In the genomic region with DNA sequence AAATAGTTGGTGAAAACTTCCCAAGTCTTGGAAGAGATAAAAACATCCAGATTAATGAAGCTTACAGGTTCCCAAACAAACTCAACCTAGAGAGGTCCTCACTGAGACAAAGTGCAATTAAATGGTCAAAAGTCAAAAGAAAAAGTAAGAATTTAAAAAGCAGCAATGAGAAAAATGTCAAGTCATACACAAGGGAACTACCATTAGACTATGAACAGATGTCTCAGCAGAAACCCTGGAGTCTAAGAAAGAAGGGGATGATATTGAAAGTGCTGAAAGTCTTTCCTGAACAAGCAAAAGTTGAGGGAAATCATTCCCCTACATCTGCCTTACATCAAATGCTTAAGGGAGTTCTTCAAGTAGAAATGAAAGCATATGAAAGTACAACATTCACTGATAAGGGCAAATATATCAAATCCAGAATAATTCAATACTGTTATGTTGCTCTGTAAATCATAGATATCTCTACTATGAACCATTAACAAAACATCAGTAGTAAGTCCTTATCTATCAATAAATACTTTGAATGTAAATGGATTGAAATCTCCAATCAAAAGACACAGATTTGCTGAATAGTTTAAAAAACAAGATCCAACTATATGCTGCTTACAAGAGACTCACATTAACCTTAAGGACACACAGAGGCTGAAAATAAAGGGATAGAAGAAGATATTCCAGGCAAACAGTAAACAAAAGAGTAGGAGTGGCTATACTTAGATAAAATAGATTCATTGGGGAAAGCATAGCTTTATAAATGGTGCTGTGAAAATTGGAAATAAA, we compare ENCODE assay signal across 8 cellular contexts.
"Had no signal": no experiment of that assay in that cellular context is flagged by ENCODE, and none has a peak within 500 bp of the region (broad histone marks: within the 10 kb centered on the region; RNA-seq: fewer than 3 reads in every experiment).

No MANE protein-coding gene starts in this region.

- H3K9ac ChIP-seq: KMS-11 had no signal

- H3K36me3 Mint-ChIP-seq: IgD-negative memory B cell had no signal

- ATAC-seq: HepG2 had no signal

- DNase-seq: IMR-90, KBM-7, KG1 had no signal

- H3K4me2 ChIP-seq: KMS-11 had no signal

- FAIRE-seq: HepG2, HTR-8/SVneo had no signal

- H3K27ac ChIP-seq: HL-60, KMS-11 had no signal

- H3K27ac Mint-ChIP-seq: IgD-negative memory B cell had no signal

- H3K4me1 Mint-ChIP-seq: IgD-negative memory B cell had no signal

- H3K4me3 Mint-ChIP-seq: IgD-negative memory B cell had no signal
